In the genomic region with DNA sequence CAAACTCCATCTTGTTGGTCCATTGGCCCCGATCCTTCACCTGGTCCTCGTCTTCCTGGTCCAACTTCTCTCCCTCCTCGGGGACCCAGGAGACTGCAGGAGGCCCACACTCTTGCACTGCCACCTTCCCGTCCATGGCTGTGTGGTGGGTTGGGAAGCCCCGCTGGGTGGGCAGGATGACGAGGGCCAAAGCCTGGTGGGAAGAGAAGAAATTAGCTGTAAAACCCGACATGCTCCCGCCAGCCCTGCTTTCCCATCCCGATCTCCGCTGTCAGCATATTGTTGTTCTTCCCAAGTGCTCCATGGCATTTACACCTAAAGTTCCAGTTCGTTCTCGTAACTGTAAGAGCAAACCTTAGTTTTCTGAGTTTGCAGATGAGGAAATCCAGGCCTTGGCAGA, we compare ENCODE assay signal across 31 cellular contexts. TPM values are rescaled to one million over a fixed set of nuclear protein-coding genes. Genes with fewer than 3 reads are reported as not detected.
"Had no signal": no experiment of that assay in that cellular context is flagged by ENCODE, and none has a peak within 500 bp of the region (broad histone marks: within the 10 kb centered on the region; RNA-seq: fewer than 3 reads in every experiment).

No MANE protein-coding gene starts in this region.

- H3K4me1 ChIP-seq: left ventricle myocardium inferior, prostate gland had no signal

- H3K36me3 Mint-ChIP-seq: immature natural killer cell; natural killer cell treated with Interleukin-12 subunit alpha and Interleukin-12 subunit beta and Interleukin-15 and Interleukin-18, amount 100 ng/mL, for 72 hours had no signal

- H3K9me3 ChIP-seq: heart left ventricle, left ventricle myocardium inferior, lower lobe of right lung, mucosa of descending colon, pancreas, prostate gland, suprapubic skin, thoracic aorta, tibial nerve, upper lobe of left lung, vagina had no signal

- H3K9me3 Mint-ChIP-seq: immature natural killer cell; natural killer cell treated with Interleukin-12 subunit alpha and Interleukin-12 subunit beta and Interleukin-15 and Interleukin-18, amount 100 ng/mL, for 72 hours; stimulated activated naive CD8-positive, alpha-beta T cell treated with anti-CD3 and anti-CD28 coated beads, Interleukin-15, Interleukin-2, amounts not matched to agents 100 ng/mL and 50 ng/mL, for 24 hours had no signal

- H3K4me3 ChIP-seq: heart left ventricle, left ventricle myocardium inferior, lower lobe of right lung, mucosa of descending colon, pancreas, prostate gland, skin epidermis, suprapubic skin, thoracic aorta, tibial nerve, upper lobe of left lung, vagina had no signal

- H3K27me3 ChIP-seq: pancreas, upper lobe of left lung, vagina had no signal

- H3K4me3 Mint-ChIP-seq: immature natural killer cell; naive thymus-derived CD4-positive, alpha-beta T cell; natural killer cell treated with Interleukin-12 subunit alpha and Interleukin-12 subunit beta and Interleukin-15 and Interleukin-18, amount 100 ng/mL, for 72 hours; stimulated activated naive CD8-positive, alpha-beta T cell treated with anti-CD3 and anti-CD28 coated beads, Interleukin-15, Interleukin-2, amounts not matched to agents 100 ng/mL and 50 ng/mL, for 24 hours had no signal

- H3K27ac ChIP-seq: heart left ventricle, left ventricle myocardium inferior, lower lobe of right lung, pancreas, prostate gland, skin epidermis, suprapubic skin, thoracic aorta, tibial nerve, upper lobe of left lung, vagina had no signal

- H3K27ac Mint-ChIP-seq: immature natural killer cell; naive thymus-derived CD4-positive, alpha-beta T cell; natural killer cell treated with Interleukin-12 subunit alpha and Interleukin-12 subunit beta and Interleukin-15 and Interleukin-18, amount 100 ng/mL, for 72 hours; stimulated activated naive CD8-positive, alpha-beta T cell treated with anti-CD3 and anti-CD28 coated beads, Interleukin-15, Interleukin-2, amounts not matched to agents 100 ng/mL and 50 ng/mL, for 24 hours had no signal

- ATAC-seq: heart left ventricle; lower lobe of right lung; naive thymus-derived CD4-positive, alpha-beta T cell; natural killer cell treated with Interleukin-12 subunit alpha and Interleukin-12 subunit beta and Interleukin-15 and Interleukin-18, amount 100 ng/mL, for 72 hours; right cardiac atrium; sciatic nerve had no signal

- H3K36me3 ChIP-seq: heart left ventricle, left ventricle myocardium inferior, lower lobe of right lung, pancreas, prostate gland, suprapubic skin, thoracic aorta, tibial nerve, upper lobe of left lung, vagina had no signal

- DNase-seq: hypothalamus; immature natural killer cell; left ventricle myocardium inferior; lower lobe of right lung; mammary epithelial cell; mesendoderm; midbrain; mucosa of descending colon; naive thymus-derived CD4-positive, alpha-beta T cell; nucleus accumbens; retina; stimulated activated CD4-positive, alpha-beta T cell treated with anti-CD3 and anti-CD28 coated beads, Interleukin-12 subunit alpha, Interleukin-12 subunit beta, amount 100 ng/mL, for 4 hours; stimulated activated CD4-positive, alpha-beta T cell treated with anti-CD3 and anti-CD28 coated beads, Interleukin-15, amount 100 ng/mL, for 24 hours; stimulated activated CD4-positive, alpha-beta T cell treated with anti-CD3 and anti-CD28 coated beads, Interleukin-2, amount 100 ng/mL, for 24 hours; stimulated activated CD4-positive, alpha-beta T cell treated with anti-CD3 and anti-CD28 coated beads, Interleukin-4, amount 100 ng/mL, for 1 hour; stimulated activated naive CD4-positive, alpha-beta T cell; upper lobe of left lung had no signal

RNA-seq across cellular contexts. Expression of a gene that starts 4.1 kb away (rescaled TPM):
- total RNA-seq: kidney epithelial cell, osteoblast, vagina had no signal
- polyA plus RNA-seq: mammary epithelial cell; naive thymus-derived CD4-positive, alpha-beta T cell had no signal

RNA-seq across cellular contexts. Expression of a gene that starts 52.8 kb away (rescaled TPM):
- total RNA-seq: kidney epithelial cell, mucosa of descending colon, osteoblast, suprapubic skin, vagina had no signal
- polyA plus RNA-seq: mammary epithelial cell; naive thymus-derived CD4-positive, alpha-beta T cell had no signal
